ENCODE assay signal across 1 cellular context in the genomic region with DNA sequence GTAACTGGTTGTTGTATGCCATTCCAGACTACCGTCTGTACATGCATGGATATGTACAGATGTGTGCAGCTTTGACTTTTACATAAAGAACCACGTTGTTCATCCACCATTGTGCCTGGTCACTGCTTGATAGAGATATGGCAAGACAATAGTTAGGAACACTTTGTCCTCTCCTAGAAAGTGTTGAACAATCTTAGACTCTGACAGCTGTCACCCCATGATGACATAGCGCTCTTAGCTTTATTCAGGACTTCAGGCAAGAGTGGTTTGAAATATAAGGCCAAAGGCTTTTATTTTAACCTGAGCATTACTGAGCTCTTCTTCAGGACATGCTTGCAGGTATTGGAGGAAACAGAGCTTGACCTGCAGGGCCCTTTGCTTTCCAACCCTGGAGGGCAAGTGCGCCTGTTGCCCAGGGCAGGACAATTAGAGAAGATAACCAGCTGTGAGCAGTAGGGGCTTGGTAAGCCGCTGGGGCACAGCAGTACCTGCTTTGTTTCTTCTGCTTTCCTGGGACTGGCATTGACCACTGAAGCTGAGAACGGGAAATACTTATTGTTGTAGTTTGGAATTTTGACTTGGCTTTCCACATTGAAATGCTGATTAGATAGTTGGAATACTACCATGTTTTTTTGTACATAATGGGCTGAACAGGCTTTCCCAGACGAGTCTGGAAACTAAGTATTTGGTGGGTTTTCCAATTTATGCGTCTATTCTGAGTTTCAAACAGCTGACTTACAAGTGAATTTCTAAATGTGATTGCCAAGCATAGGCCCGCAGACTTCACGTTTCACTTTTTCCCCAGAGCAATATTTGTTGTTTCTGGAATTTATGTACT.
TF ChIP-seq lines count a peak whose summit lies in the region.

No MANE protein-coding gene starts in this region.

TF ChIP-seq in A549, 52 proteins besides CTCF, POLR2A, EP300 and RAD21 (continued from another document):
- TF ChIP-seq, protein P1, sequence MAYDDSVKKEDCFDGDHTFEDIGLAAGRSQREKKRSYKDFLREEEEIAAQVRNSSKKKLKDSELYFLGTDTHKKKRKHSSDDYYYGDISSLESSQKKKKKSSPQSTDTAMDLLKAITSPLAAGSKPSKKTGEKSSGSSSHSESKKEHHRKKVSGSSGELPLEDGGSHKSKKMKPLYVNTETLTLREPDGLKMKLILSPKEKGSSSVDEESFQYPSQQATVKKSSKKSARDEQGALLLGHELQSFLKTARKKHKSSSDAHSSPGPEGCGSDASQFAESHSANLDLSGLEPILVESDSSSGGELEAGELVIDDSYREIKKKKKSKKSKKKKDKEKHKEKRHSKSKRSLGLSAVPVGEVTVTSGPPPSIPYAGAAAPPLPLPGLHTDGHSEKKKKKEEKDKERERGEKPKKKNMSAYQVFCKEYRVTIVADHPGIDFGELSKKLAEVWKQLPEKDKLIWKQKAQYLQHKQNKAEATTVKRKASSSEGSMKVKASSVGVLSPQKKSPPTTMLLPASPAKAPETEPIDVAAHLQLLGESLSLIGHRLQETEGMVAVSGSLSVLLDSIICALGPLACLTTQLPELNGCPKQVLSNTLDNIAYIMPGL (CRISPR knock-in tag; IDR thresholded peaks at IDR 0.05; ENCODE audit: borderline replicate concordance), result no peak
- no peak for TF ChIP-seq MYC (IDR thresholded peaks at IDR 0.05; ENCODE audit: borderline replicate concordance, low read length)
- TF ChIP-seq, protein P2, sequence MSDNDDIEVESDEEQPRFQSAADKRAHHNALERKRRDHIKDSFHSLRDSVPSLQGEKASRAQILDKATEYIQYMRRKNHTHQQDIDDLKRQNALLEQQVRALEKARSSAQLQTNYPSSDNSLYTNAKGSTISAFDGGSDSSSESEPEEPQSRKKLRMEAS (IDR thresholded peaks at IDR 0.05), result no peak
- TF ChIP-seq NPAS2 (CRISPR knock-in tag; IDR thresholded peaks at IDR 0.05; ENCODE audit: borderline replicate concordance), result no peak
TF ChIP-seq in A549: peak in this region for 0.
